24 cellular contexts compared by ENCODE assay signal in the genomic region with DNA sequence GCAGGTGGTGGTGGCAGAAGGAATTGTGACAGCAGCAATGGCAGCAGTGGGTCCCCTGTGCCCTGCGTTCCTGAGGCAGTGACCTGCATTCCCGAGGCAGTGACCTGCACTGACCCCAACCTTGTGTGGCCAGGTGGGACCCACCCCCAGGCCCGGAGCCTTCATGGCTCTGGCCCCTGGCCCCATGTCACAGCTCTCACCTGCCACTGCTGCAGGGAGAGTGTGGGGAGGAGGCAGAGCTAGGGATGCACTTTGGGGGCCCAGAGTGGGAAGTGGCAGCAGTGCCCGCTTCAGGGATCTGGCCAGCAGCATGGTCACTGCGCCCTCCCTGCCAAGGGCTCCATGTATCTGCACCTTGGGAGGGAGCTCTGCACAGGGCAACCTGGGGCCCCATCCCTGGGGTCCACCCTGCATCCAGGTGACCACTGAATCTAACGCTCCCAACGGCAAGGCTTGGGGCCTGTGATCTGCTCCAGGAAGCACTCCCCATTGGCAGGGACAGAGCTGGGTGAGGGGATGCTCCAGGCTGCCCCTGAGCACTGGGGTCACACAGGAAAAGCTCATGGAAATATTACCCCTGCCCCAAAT.
"Had no signal": no experiment of that assay in that cellular context is flagged by ENCODE, and none has a peak within 500 bp of the region (broad histone marks: within the 10 kb centered on the region; RNA-seq: fewer than 3 reads in every experiment).

No MANE protein-coding gene starts in this region.

- H3K27me3 Mint-ChIP-seq: activated CD4-positive, alpha-beta T cell treated with anti-CD3 and anti-CD28 coated beads for 36 hours; activated CD4-positive, alpha-beta T cell treated with anti-CD3 and anti-CD28 coated beads, Interleukin-2, amount 10 ng/mL, durations not matched to agents 7 days and 5 days; activated naive CD4-positive, alpha-beta T cell treated with anti-CD3 and anti-CD28 coated beads, Interleukin-2, amount 10 ng/mL, durations not matched to agents 7 days and 5 days; activated naive CD8-positive, alpha-beta T cell; activated naive CD8-positive, alpha-beta T cell treated with anti-CD3 and anti-CD28 coated beads, Interleukin-2, amount 50 U/mL, for 24 hours; activated T-cell treated with anti-CD3 and anti-CD28 coated beads, Interleukin-2, amount 50 U/mL, for 24 hours had no signal

- H3K27ac Mint-ChIP-seq: activated CD4-positive, alpha-beta T cell treated with anti-CD3 and anti-CD28 coated beads for 36 hours; activated CD4-positive, alpha-beta T cell treated with anti-CD3 and anti-CD28 coated beads, Interleukin-2, amount 10 ng/mL, durations not matched to agents 7 days and 5 days; activated CD8-positive, alpha-beta T cell treated with anti-CD3 and anti-CD28 coated beads, Interleukin-2, amount 10 ng/mL, durations not matched to agents 7 days and 5 days; activated naive CD4-positive, alpha-beta T cell treated with anti-CD3 and anti-CD28 coated beads, Interleukin-2, amount 10 ng/mL, durations not matched to agents 7 days and 5 days; activated naive CD8-positive, alpha-beta T cell; activated naive CD8-positive, alpha-beta T cell treated with anti-CD3 and anti-CD28 coated beads, Interleukin-2, amount 50 U/mL, for 24 hours; activated T-cell treated with anti-CD3 and anti-CD28 coated beads, Interleukin-2, amount 50 U/mL, for 24 hours; T-helper 1 cell treated with Interleukin-12 subunit alpha and Interleukin-12 subunit beta and Interleukin-4 antibody, amounts not matched to agents 30 μg/mL and 1 μg/mL, for 36 hours; T-helper 2 cell treated with Interferon-gamma antibody and Interleukin-4, amounts not matched to agents 5 μg/mL and 100 μg/mL, for 36 hours had no signal

- H3K4me3 Mint-ChIP-seq: activated CD4-positive, alpha-beta T cell treated with anti-CD3 and anti-CD28 coated beads for 36 hours; activated CD4-positive, alpha-beta T cell treated with anti-CD3 and anti-CD28 coated beads, Interleukin-2, amount 10 ng/mL, durations not matched to agents 7 days and 5 days; activated CD8-positive, alpha-beta T cell treated with anti-CD3 and anti-CD28 coated beads, Interleukin-2, amount 10 ng/mL, durations not matched to agents 7 days and 5 days; activated naive CD4-positive, alpha-beta T cell treated with anti-CD3 and anti-CD28 coated beads, Interleukin-2, amount 10 ng/mL, durations not matched to agents 7 days and 5 days; activated naive CD8-positive, alpha-beta T cell; activated naive CD8-positive, alpha-beta T cell treated with anti-CD3 and anti-CD28 coated beads, Interleukin-2, amount 50 U/mL, for 24 hours; activated T-cell treated with anti-CD3 and anti-CD28 coated beads, Interleukin-2, amount 50 U/mL, for 24 hours; T-helper 1 cell treated with Interleukin-12 subunit alpha and Interleukin-12 subunit beta and Interleukin-4 antibody, amounts not matched to agents 30 μg/mL and 1 μg/mL, for 36 hours; T-helper 2 cell treated with Interferon-gamma antibody and Interleukin-4, amounts not matched to agents 5 μg/mL and 100 μg/mL, for 36 hours had no signal

- H3K4me1 Mint-ChIP-seq: activated CD4-positive, alpha-beta T cell treated with anti-CD3 and anti-CD28 coated beads for 36 hours; activated CD4-positive, alpha-beta T cell treated with anti-CD3 and anti-CD28 coated beads, Interleukin-2, amount 10 ng/mL, durations not matched to agents 7 days and 5 days; activated naive CD4-positive, alpha-beta T cell treated with anti-CD3 and anti-CD28 coated beads, Interleukin-2, amount 10 ng/mL, durations not matched to agents 7 days and 5 days; activated naive CD8-positive, alpha-beta T cell treated with anti-CD3 and anti-CD28 coated beads, Interleukin-2, amount 50 U/mL, for 24 hours had no signal

- H3K4me2 ChIP-seq: KMS-11, SK-N-SH had no signal

- DNase-seq: activated CD4-positive, alpha-beta T cell treated with anti-CD3 and anti-CD28 coated beads for 36 hours; activated CD4-positive, alpha-beta T cell treated with anti-CD3 and anti-CD28 coated beads, Interleukin-2, amount 10 ng/mL, durations not matched to agents 7 days and 5 days; activated CD4-positive, alpha-beta T cell treated with anti-CD3 and anti-CD28 coated beads, Interleukin-2, amount 50 U/mL, for 48 hours; activated CD8-positive, alpha-beta T cell treated with anti-CD3 and anti-CD28 coated beads, Interleukin-2, amount 10 ng/mL, durations not matched to agents 7 days and 5 days; activated naive CD4-positive, alpha-beta T cell treated with anti-CD3 and anti-CD28 coated beads, Interleukin-2, amount 10 ng/mL, durations not matched to agents 7 days and 5 days; activated naive CD8-positive, alpha-beta T cell treated with anti-CD3 and anti-CD28 coated beads, Interleukin-2, amount 50 U/mL, for 24 hours; activated T-cell treated with anti-CD3 and anti-CD28 coated beads, Interleukin-2, amount 50 U/mL, for 24 hours; brain microvascular endothelial cell; MM.1S; MV-4-11; NCI-H1092; NCI-H1436 treated with DMSO at 0.1 percent for 48 hours; NCI-H1694 treated with DMSO at 0.1 percent for 48 hours; NCI-H2029; NCI-H345; NCI-H524 treated with DMSO at 0.1 percent for 48 hours; SHP77 treated with DMSO at 0.1 percent for 48 hours; SK-N-SH had no signal

- H3K27me3 ChIP-seq: brain microvascular endothelial cell, SJSA1 had no signal

- H3K4me1 ChIP-seq: SJSA1 had no signal

- H3K9me3 ChIP-seq: SJSA1 had no signal

- H3K36me3 ChIP-seq: brain microvascular endothelial cell, SJSA1 had no signal

- H3K27ac ChIP-seq: brain microvascular endothelial cell, KMS-11, SJSA1 had no signal

- H3K4me3 ChIP-seq: SJSA1 had no signal

- H3K9ac ChIP-seq: KMS-11, SK-N-SH had no signal

- ATAC-seq: activated CD4-positive, alpha-beta T cell treated with anti-CD3 and anti-CD28 coated beads for 36 hours; activated CD8-positive, alpha-beta T cell treated with anti-CD3 and anti-CD28 coated beads, Interleukin-2, amount 10 ng/mL, durations not matched to agents 7 days and 5 days; activated naive CD8-positive, alpha-beta T cell treated with anti-CD3 and anti-CD28 coated beads, Interleukin-2, amount 50 U/mL, for 24 hours; Panc1 had no signal
